In genomic region chr1:63359561-63359960, GRCh38 we compare ENCODE assay signal across 9 cellular contexts. TPM values are rescaled to one million over a fixed set of nuclear protein-coding genes. Genes with fewer than 3 reads are reported as not detected.
"Had no signal": no experiment of that assay in that cellular context is flagged by ENCODE, and none has a peak within 500 bp of the region (broad histone marks: within the 10 kb centered on the region; RNA-seq: fewer than 3 reads in every experiment).

No MANE protein-coding gene starts in this region.

- DNase-seq: IMR-90, KBM-7, KG1 had no signal

- H3K9ac ChIP-seq: KMS-11 had no signal

- H3K4me2 ChIP-seq: KMS-11 had no signal

- FAIRE-seq: HepG2, HTR-8/SVneo had no signal

- H3K27ac ChIP-seq: HL-60, KMS-11 had no signal

- ATAC-seq: HepG2 had no signal

RNA-seq across cellular contexts. Expression of gene FOXD3, which starts 37.2 kb away (rescaled TPM):
- total RNA-seq: HepG2, HT-29, IMR-90 had no signal
- polyA plus RNA-seq: HepG2, IgD-negative memory B cell, IMR-90 had no signal
